9 cellular contexts compared by ENCODE assay signal in the genomic region with DNA sequence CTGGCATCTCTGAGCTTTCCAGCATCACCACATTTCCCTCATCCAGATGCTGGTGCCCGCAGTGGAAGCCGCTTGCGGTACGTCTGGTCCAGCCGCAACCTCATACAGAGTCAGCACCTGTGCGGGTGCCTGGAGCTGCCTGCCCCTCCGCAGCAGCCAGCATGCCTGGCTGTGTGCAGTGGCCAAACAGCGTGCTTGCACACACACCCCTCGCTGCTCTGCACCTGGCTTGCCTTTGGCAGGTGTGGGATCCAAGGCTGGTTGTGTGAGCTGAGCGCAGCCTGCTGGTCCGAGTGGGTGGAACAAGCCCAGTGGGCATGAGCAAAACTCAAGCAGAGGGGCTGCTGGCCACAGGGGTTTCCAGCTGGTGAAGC. TPM values are rescaled to one million over a fixed set of nuclear protein-coding genes. Genes with fewer than 3 reads are reported as not detected.
A peak's percentile ranks its signal among the peaks of the same experiment; 100 is the strongest.
DNase-seq lines count a peak whose midpoint lies in the region; ATAC-seq, FAIRE-seq and TF ChIP-seq lines count a peak whose summit lies in the region.
"Had no signal": no experiment of that assay in that cellular context is flagged by ENCODE, and none has a peak within 500 bp of the region (broad histone marks: within the 10 kb centered on the region; RNA-seq: fewer than 3 reads in every experiment).

No MANE protein-coding gene starts in this region.

- H3K4me1 ChIP-seq in SK-N-SH (ENCODE audit: control insufficient read depth in 1 of 2, insufficient read depth in 2 of 2, low read depth in 1 of 2, low read length in 1 of 2) (peaks cover 7 to 8% of the 10 kb centered on the region in 2 experiments; a peak in 3 of 4 replicates), colonic mucosa (no peaks in the 10 kb centered on the region), small intestine (ENCODE audit: control insufficient read depth in 2 of 2, insufficient read depth in 1 of 2, low read depth in 1 of 2, low read length in 1 of 2) (peaks cover under 1 to 5% of the 10 kb centered on the region in 2 donors)

- WGBS in SK-N-SH (ENCODE audit: low lambda C conversion rate) = 63% methylated on average over 7 of the region's 11 CpGs
- 33 to 72% (median 59%) methylated on average over 11 of the region's 11 CpGs for WGBS in small intestine, 3 donors

- TF ChIP-seq CTCF in SK-N-SH (IDR thresholded peaks at IDR 0.05) (no peak), colonic mucosa (IDR thresholded peaks at IDR 0.05) (peak; percentile 36)
- TF ChIP-seq CTCF in CD4-positive, alpha-beta T cell (IDR thresholded peaks at IDR 0.05) = no peak

- H3K4me2 ChIP-seq in SK-N-SH = no peak overlapping the region

- H3K27me3 Mint-ChIP-seq in CD4-positive, alpha-beta T cell = no peaks in the 10 kb centered on the region

- intact Hi-C loops in colonic mucosa (cut with DNase I) = loop anchor here (2.0 to 10.0 kb wide), 2 partner anchors 95 to 649 kb away; a partner anchor contains a TSS
- intact Hi-C loops in CD4-positive, alpha-beta T cell (cut with DNase I, micrococcal nuclease) = no loop called here

- ATAC-seq in SK-N-SH treated with all-trans-retinoic acid at 6 μM for 48 hours (no peak), HG02610 (IDR thresholded peaks at IDR 0.05; ENCODE audit: unreplicated experiment) (no peak)
- no peak for ATAC-seq in CD4-positive, alpha-beta T cell (ENCODE audit: poor library complexity)

- peaks cover 4% of the 10 kb centered on the region for H3F3A ChIP-seq in SK-N-SH (replicated peaks; ENCODE audit: insufficient read depth)

- peak; percentile 49 for TF ChIP-seq RAD21 in SK-N-SH (IDR thresholded peaks at IDR 0.05; ENCODE audit: low read length)

- DNase-seq in SK-N-SH (no peak), NCI-H526 (lab: John Stamatoyannopoulos, UW) (peak; percentile 75 to 91), colonic mucosa (peak; percentile 56), small intestine (peak; percentile 76), hepatic stellate cell (ENCODE audit: low spot score) (no peak)
- no peak for DNase-seq in CD4-positive, alpha-beta T cell
- DNase-seq: hippocampal formation had no signal

- H3K27me3 ChIP-seq in SK-N-SH (ENCODE audit: insufficient read depth) (no peaks in the 10 kb centered on the region), colonic mucosa (no peaks in the 10 kb centered on the region), small intestine (ENCODE audit: control insufficient read depth in 2 of 2, insufficient read depth in 2 of 2, low read length in 2 of 2) (no peaks in the 10 kb centered on the region)
- H3K27me3 ChIP-seq in CD4-positive, alpha-beta T cell (ENCODE audit: control insufficient read depth, insufficient read depth, low read length) = no peaks in the 10 kb centered on the region

- no peaks in the 10 kb centered on the region for H3K9me2 ChIP-seq in SK-N-SH

- H3K36me3 ChIP-seq in SK-N-SH (replicated peaks in 1 of 2; ENCODE audit: control insufficient read depth in 1 of 2, insufficient read depth in 2 of 2, low read length in 1 of 2) (no peaks in the 10 kb centered on the region), colonic mucosa (no peaks in the 10 kb centered on the region), small intestine (ENCODE audit: control insufficient read depth in 2 of 2, insufficient read depth in 2 of 2, low read length in 2 of 2) (no peaks in the 10 kb centered on the region)

- no peak overlapping the region for H3K27ac Mint-ChIP-seq in CD4-positive, alpha-beta T cell

- H3K4me3 Mint-ChIP-seq in CD4-positive, alpha-beta T cell = no peak overlapping the region

- POLR2A ChIA-PET in SK-N-SH (lab: Yijun Ruan, JAX) = interaction anchor here (1.4 kb wide), 1 partner anchor 172 kb away, joined by 5 read pairs; no protein-coding TSS in a partner anchor
- POLR2A ChIA-PET in CD4-positive, alpha-beta T cell (lab: Charles Lee) = interaction anchor here (0.8 to 3.0 kb wide), 2 partner anchors 163 to 172 kb away, joined by 3 to 15 read pairs; a partner anchor contains a TSS

- H3K9me3 ChIP-seq in SK-N-SH (no peaks in the 10 kb centered on the region), colonic mucosa (no peaks in the 10 kb centered on the region), small intestine (ENCODE audit: control insufficient read depth, low read depth) (no peaks in the 10 kb centered on the region)
- no peaks in the 10 kb centered on the region for H3K9me3 ChIP-seq in CD4-positive, alpha-beta T cell (ENCODE audit: control insufficient read depth, low read length)

- H2AFZ ChIP-seq in SK-N-SH (ENCODE audit: low read depth) = no peak overlapping the region

- H3K27ac ChIP-seq in SK-N-SH (ENCODE audit: low read depth in 2 of 2, low read length in 1 of 2) (no peak overlapping the region), colonic mucosa (no peak overlapping the region), small intestine (ENCODE audit: low read depth in 1 of 2, low read length in 1 of 2) (no peak overlapping the region)
- H3K27ac ChIP-seq in CD4-positive, alpha-beta T cell (ENCODE audit: low read depth, low read length) = no peak overlapping the region

- H3K9ac ChIP-seq in SK-N-SH (no peak overlapping the region), colonic mucosa (ENCODE audit: low read depth in 2 of 2, low read length in 2 of 2) (no peak overlapping the region)

- FAIRE-seq in small intestine (lab: Jason Lieb, UNC) = no peak

- no peak for TF ChIP-seq EP300 in SK-N-SH (IDR thresholded peaks at IDR 0.05; ENCODE audit: borderline replicate concordance in 1 of 2, low read depth in 1 of 2, low read length in 1 of 2)

- peaks cover 14% of the 10 kb centered on the region; the same call in 1 of the 2 replicates for H3K79me2 ChIP-seq in SK-N-SH (ENCODE audit: insufficient read depth)

- no peaks in the 10 kb centered on the region for H4K20me1 ChIP-seq in SK-N-SH (ENCODE audit: insufficient read depth)

- H3K4me3 ChIP-seq in SK-N-SH (ENCODE audit: low read depth in 2 of 2, low read length in 1 of 2) (no peak overlapping the region), colonic mucosa (no peak overlapping the region), small intestine (ENCODE audit: low read depth in 1 of 2, low read length in 2 of 2) (no peak overlapping the region)

- H3K4me1 Mint-ChIP-seq in CD4-positive, alpha-beta T cell (ENCODE audit: low read depth) = peaks cover 9% of the 10 kb centered on the region

- H3K9me3 Mint-ChIP-seq in CD4-positive, alpha-beta T cell = no peaks in the 10 kb centered on the region

- CTCF ChIA-PET in SK-N-SH (lab: Yijun Ruan, JAX) = interaction anchor here (0.6 to 4.4 kb wide), 15 partner anchors 9 to 193 kb away, joined by 3 to 53 read pairs (median 4); a partner anchor contains a TSS
- CTCF ChIA-PET in CD4-positive, alpha-beta T cell (lab: Charles Lee) = interaction anchor here (1.0 kb wide), 1 partner anchor 172 kb away, joined by 3 read pairs; no protein-coding TSS in a partner anchor

- H3K36me3 Mint-ChIP-seq in CD4-positive, alpha-beta T cell (ENCODE audit: low read depth) = no peaks in the 10 kb centered on the region

TF ChIP-seq in SK-N-SH, 30 proteins besides CTCF, POLR2A, EP300 and RAD21 (continues in another document):
- no peak for TF ChIP-seq MXI1 (IDR thresholded peaks at IDR 0.05; ENCODE audit: low read depth, low read length)
- TF ChIP-seq FOSL2 (IDR thresholded peaks at IDR 0.05; ENCODE audit: borderline replicate concordance, low read depth) = no peak
- no peak for TF ChIP-seq TAF1 (IDR thresholded peaks at IDR 0.05; ENCODE audit: borderline replicate concordance, low read depth, low read length)
- TF ChIP-seq, protein P1, sequence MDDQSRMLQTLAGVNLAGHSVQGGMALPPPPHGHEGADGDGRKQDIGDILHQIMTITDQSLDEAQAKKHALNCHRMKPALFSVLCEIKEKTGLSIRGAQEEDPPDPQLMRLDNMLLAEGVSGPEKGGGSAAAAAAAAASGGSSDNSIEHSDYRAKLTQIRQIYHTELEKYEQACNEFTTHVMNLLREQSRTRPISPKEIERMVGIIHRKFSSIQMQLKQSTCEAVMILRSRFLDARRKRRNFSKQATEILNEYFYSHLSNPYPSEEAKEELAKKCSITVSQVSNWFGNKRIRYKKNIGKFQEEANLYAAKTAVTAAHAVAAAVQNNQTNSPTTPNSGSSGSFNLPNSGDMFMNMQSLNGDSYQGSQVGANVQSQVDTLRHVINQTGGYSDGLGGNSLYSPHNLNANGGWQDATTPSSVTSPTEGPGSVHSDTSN (IDR thresholded peaks at IDR 0.05) = no peak
- TF ChIP-seq FOXM1 (IDR thresholded peaks at IDR 0.05; ENCODE audit: low read depth) = no peak
- TF ChIP-seq, protein P2, sequence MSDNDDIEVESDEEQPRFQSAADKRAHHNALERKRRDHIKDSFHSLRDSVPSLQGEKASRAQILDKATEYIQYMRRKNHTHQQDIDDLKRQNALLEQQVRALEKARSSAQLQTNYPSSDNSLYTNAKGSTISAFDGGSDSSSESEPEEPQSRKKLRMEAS (IDR thresholded peaks at IDR 0.05; ENCODE audit: low read depth) = no peak

TF ChIP-seq in SK-N-SH treated with all-trans-retinoic acid at 6 μM for 48 hours, 23 proteins besides CTCF, POLR2A, EP300 and RAD21 (continues in another document):
- no peak for TF ChIP-seq ZFP30 (CRISPR knock-in tag; IDR thresholded peaks at IDR 0.05)
- TF ChIP-seq ZNF565 (CRISPR knock-in tag; conservative IDR thresholded peaks at IDR 0.05; ENCODE audit: low read depth) = no peak
- TF ChIP-seq ZFP3 (CRISPR knock-in tag; IDR thresholded peaks at IDR 0.05) = no peak
- TF ChIP-seq, protein P3, sequence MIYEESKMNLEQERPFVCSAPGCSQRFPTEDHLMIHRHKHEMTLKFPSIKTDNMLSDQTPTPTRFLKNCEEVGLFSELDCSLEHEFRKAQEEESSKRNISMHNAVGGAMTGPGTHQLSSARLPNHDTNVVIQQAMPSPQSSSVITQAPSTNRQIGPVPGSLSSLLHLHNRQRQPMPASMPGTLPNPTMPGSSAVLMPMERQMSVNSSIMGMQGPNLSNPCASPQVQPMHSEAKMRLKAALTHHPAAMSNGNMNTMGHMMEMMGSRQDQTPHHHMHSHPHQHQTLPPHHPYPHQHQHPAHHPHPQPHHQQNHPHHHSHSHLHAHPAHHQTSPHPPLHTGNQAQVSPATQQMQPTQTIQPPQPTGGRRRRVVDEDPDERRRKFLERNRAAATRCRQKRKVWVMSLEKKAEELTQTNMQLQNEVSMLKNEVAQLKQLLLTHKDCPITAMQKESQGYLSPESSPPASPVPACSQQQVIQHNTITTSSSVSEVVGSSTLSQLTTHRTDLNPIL (CRISPR knock-in tag; IDR thresholded peaks at IDR 0.05; ENCODE audit: low read depth) = no peak
- no peak for TF ChIP-seq OSR1 (CRISPR knock-in tag; IDR thresholded peaks at IDR 0.05)

RNA-seq across cellular contexts. Expression of a gene that starts 3.1 kb away (rescaled TPM):
- polyA plus RNA-seq in SK-N-SH (2012; rRNA removed) (1.8 and 1.9 TPM in 2 replicates), small intestine (10 to 100 TPM; 11.1 to 14.3 (median 14.1) TPM)
- polyA plus RNA-seq in SK-N-SH (2012; cell fraction: cytosol; rRNA removed) = 3.9 and 5.0 TPM in 2 replicates
- polyA plus RNA-seq in SK-N-SH (2012; cell fraction: nucleus; rRNA removed) = 1.2 and 1.3 TPM in 2 replicates
- total RNA-seq in colonic mucosa = 10 to 100 TPM; 17.1 to 38.5 TPM
- 10 to 100 TPM; 10.4 TPM for total RNA-seq in CD4-positive, alpha-beta T cell

RNA-seq across cellular contexts. Expression of a gene that starts 32.9 kb away (rescaled TPM):
- 15.0 and 22.8 TPM in 2 replicates for polyA plus RNA-seq in SK-N-SH (2012; rRNA removed)
- 21.8 and 28.3 TPM in 2 replicates for polyA plus RNA-seq in SK-N-SH (2012; cell fraction: cytosol; rRNA removed)
- polyA plus RNA-seq in SK-N-SH (2012; cell fraction: nucleus; rRNA removed) = 24.8 and 64.2 TPM in 2 replicates
- total RNA-seq in colonic mucosa = 10 to 100 TPM; 17.0 to 18.7 TPM
- 10 to 100 TPM; 11.1 to 15.0 (median 13.7) TPM for polyA plus RNA-seq in small intestine
- total RNA-seq in CD4-positive, alpha-beta T cell = 10 to 100 TPM; 21.6 to 22.5 TPM

Comparison
In these comparisons a context has a peak if more than half of its experiments do, and no peak if none do; other contexts are left out.
1. DNase-seq: peak in NCI-H526 (2 of 2), colonic mucosa (single experiment) and small intestine (single experiment); none in SK-N-SH (single experiment), CD4-positive, alpha-beta T cell (0 of 10) and hepatic stellate cell (single experiment).